Comparison of ENCODE assay signal across 8 cellular contexts in the genomic region with DNA sequence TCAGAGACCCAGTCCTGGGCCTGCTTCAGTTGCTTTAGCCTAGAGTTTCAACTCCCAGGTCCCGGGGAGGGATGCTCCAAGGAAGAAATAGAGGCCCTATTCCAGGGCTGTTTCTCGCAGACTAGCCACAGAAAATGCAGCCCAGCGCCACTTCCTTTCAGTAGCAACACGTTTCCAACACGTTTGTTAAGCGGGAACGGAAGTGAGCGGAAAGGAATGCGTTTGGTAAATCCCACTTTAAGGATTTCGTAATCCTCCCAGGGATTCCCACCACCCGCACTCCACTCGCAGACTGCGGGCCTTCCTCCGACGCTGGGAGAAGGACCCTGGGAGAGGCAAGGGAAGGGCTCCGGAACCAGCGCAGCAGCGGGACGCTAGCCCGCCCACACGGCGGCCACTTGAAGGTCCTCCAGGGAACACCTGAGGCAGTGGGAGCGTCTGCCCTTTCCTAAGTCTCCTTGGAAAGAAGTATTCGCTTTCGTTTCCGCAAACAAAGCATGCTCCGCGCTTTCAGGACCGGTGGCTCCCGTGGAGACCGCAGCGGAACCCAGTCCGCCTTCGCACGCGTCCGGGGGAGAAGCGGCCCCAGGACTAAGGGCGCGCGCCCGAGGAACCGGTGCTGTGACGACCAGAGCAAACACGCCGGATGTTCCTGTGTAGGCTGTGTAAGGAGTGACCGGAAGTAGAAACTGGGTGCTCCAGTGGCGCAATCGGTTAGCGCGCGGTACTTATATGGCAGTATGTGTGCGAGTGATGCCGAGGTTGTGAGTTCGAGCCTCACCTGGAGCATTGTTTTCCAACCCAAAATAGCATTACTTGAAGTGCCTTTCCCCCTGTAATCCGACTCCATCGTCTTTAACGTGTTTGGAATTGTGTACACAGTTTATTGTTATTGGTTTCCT.
DNase-seq lines count a peak whose midpoint lies in the region; ATAC-seq and TF ChIP-seq lines count a peak whose summit lies in the region.

No MANE protein-coding gene starts in this region.

- H3F3A ChIP-seq in neural progenitor cell (ENCODE audit: low read depth) = peaks cover 23% of the 10 kb centered on the region

- peaks cover 27% of the 10 kb centered on the region for H3K9me3 Mint-ChIP-seq in activated naive CD4-positive, alpha-beta T cell treated with anti-CD3 and anti-CD28 coated beads for 36 hours
- H3K9me3 Mint-ChIP-seq in neural progenitor cell = peaks cover 25% of the 10 kb centered on the region

- H3K79me2 ChIP-seq in neural progenitor cell (ENCODE audit: low read depth) = peaks cover 41% of the 10 kb centered on the region

- no peaks in the 10 kb centered on the region for H3K36me3 Mint-ChIP-seq in activated naive CD4-positive, alpha-beta T cell treated with anti-CD3 and anti-CD28 coated beads for 36 hours (ENCODE audit: low read depth)
- peaks cover 11% of the 10 kb centered on the region for H3K36me3 Mint-ChIP-seq in neural progenitor cell

- ATAC-seq in GM18499 (IDR thresholded peaks at IDR 0.05; ENCODE audit: insufficient read depth, unreplicated experiment) (peak; percentile 75), Panc1 (peak; percentile 97), HG03039 (IDR thresholded peaks at IDR 0.05; ENCODE audit: unreplicated experiment) (no peak)

- POLR2A ChIA-PET in Panc1 (lab: Charles Lee) = interaction anchor here (0.6 kb wide), 2 partner anchors 453 to 973 kb away, joined by 3 to 4 read pairs; partner anchors contain the start of gene ZNF184

- H3K9ac ChIP-seq in neural progenitor cell = peak overlapping the region; percentile 47

- H3K9me3 ChIP-seq in Panc1 (ENCODE audit: control insufficient read depth, insufficient read depth, low read depth, low read length) = peaks cover 23% of the 10 kb centered on the region
- no peaks in the 10 kb centered on the region for H3K9me3 ChIP-seq in neural progenitor cell (ENCODE audit: low read depth)

- no peaks in the 10 kb centered on the region for H4K20me1 ChIP-seq in neural progenitor cell (ENCODE audit: low read depth)

- H3K4me1 Mint-ChIP-seq in activated naive CD4-positive, alpha-beta T cell treated with anti-CD3 and anti-CD28 coated beads for 36 hours (ENCODE audit: low read depth) = peaks cover 8% of the 10 kb centered on the region
- peaks cover 14% of the 10 kb centered on the region for H3K4me1 Mint-ChIP-seq in neural progenitor cell

- H3K36me3 ChIP-seq in Panc1 (ENCODE audit: control insufficient read depth, insufficient read depth, low read length) = no peaks in the 10 kb centered on the region
- H3K36me3 ChIP-seq in neural progenitor cell = peaks cover 11% of the 10 kb centered on the region

- intact Hi-C loops in Panc1 (cut with micrococcal nuclease; ENCODE audit: unreplicated experiment) = no loop called here
- intact Hi-C loops in activated naive CD4-positive, alpha-beta T cell treated with anti-CD3 and anti-CD28 coated beads for 36 hours (cut with micrococcal nuclease) = no loop called here

- peaks cover 3% of the 10 kb centered on the region; the same call in 1 of the 2 replicates for H3K4me1 ChIP-seq in Panc1 (ENCODE audit: control insufficient read depth, insufficient read depth, low read length)
- H3K4me1 ChIP-seq in neural progenitor cell = peaks cover 17% of the 10 kb centered on the region

- TF ChIP-seq CTCF in Panc1 (IDR thresholded peaks at IDR 0.05) (no peak), neural progenitor cell (IDR thresholded peaks at IDR 0.05) (no peak)

- peak overlapping the region; percentile 77 to 85 for H3K4me3 ChIP-seq in Panc1 (ENCODE audit: low read depth in 2 of 2, low read length in 2 of 2)
- peak overlapping the region; percentile 65 for H3K4me3 ChIP-seq in neural progenitor cell

- H3K27ac ChIP-seq in Panc1 (ENCODE audit: low read length) (peak overlapping the region; percentile 97), neural progenitor cell (peak overlapping the region; percentile 93), temporal lobe (ENCODE audit: low read depth, low read length) (peak overlapping the region; percentile 79)

- H3K27me3 ChIP-seq in Panc1 (ENCODE audit: control insufficient read depth, insufficient read depth, low read length) (no peaks in the 10 kb centered on the region), neural progenitor cell (no peaks in the 10 kb centered on the region)

- H2AFZ ChIP-seq in neural progenitor cell (replicated peaks) = peak overlapping the region; percentile 65

- H3K4me2 ChIP-seq in neural progenitor cell = peak overlapping the region; percentile 87

- H3K27ac Mint-ChIP-seq in activated naive CD4-positive, alpha-beta T cell treated with anti-CD3 and anti-CD28 coated beads for 36 hours = no peak overlapping the region
- peak overlapping the region; percentile 96 for H3K27ac Mint-ChIP-seq in neural progenitor cell

- BruUV-seq in Panc1 (replicated peaks; lab: Mats Ljungman, UMichigan) = TSS peak; percentile 78

- in situ Hi-C loops in Panc1 (cut with HindIII; ENCODE audit: low pct_unique_long_range_greater_than_20kb, low sequenced_read_pairs) = no loop called here

- peak overlapping the region; percentile 71 for H3K4me3 Mint-ChIP-seq in activated naive CD4-positive, alpha-beta T cell treated with anti-CD3 and anti-CD28 coated beads for 36 hours
- peak overlapping the region; percentile 89 for H3K4me3 Mint-ChIP-seq in neural progenitor cell

- peaks cover 38% of the 10 kb centered on the region for H3K27me3 Mint-ChIP-seq in activated naive CD4-positive, alpha-beta T cell treated with anti-CD3 and anti-CD28 coated beads for 36 hours (ENCODE audit: low read depth)
- peaks cover 5% of the 10 kb centered on the region for H3K27me3 Mint-ChIP-seq in neural progenitor cell (ENCODE audit: insufficient read depth, low read depth)

- CTCF ChIA-PET in Panc1 (lab: Charles Lee) = no interaction called here
- CTCF ChIA-PET in activated naive CD4-positive, alpha-beta T cell treated with anti-CD3 and anti-CD28 coated beads for 36 hours (lab: Charles Lee) = no interaction called here

- DNase-seq in HK-2 (ENCODE audit: unreplicated experiment) = peak; percentile 93
- DNase-seq in Panc1 (ENCODE audit: low read depth, low spot score) = peak; percentile 96
- DNase-seq in activated naive CD4-positive, alpha-beta T cell treated with anti-CD3 and anti-CD28 coated beads for 36 hours = peak; percentile 62
- DNase-seq in globus pallidus (ENCODE audit: low spot score) = peak; percentile 86
- peak; percentile 89 for DNase-seq in neural progenitor cell (ENCODE audit: low spot score)
